ENCODE assay signal across 1 cellular context in the genomic region with DNA sequence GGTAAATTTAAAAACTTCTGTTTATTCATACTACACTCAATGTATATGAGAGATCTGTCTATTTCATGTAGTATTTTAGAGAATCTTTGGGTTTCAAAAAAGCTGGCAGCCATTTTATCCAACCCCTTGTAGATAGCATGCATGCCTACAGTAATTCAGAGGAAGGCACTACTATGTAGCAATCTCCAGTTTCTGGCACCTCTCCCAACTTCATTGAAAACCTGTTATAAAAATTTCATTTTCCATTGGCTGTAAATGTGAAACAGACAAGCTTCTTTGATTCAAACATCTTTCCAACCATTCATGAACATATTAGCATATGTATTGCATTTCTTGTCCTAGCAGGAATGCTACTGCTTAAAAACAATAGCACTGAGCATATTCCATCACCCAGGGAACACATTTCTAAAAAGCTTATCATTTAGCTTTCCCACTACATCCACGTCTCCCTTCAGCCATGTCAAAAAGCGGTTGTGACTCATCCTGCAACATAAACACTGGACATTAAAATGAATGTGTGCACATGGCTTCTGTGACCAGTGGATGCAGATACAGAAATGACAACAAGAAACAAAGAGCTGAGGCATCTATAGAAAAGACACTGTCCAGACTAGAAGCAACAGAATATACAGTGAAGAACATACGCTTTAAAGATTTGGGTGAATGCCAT.
TF ChIP-seq lines count a peak whose summit lies in the region.

No MANE protein-coding gene starts in this region.

TF ChIP-seq in IMR-90, 13 proteins besides CTCF, POLR2A, EP300 and RAD21 (continued from another document):
- TF ChIP-seq ELK1 (IDR thresholded peaks at IDR 0.05; ENCODE audit: borderline replicate concordance, low read depth, low read length), result no peak
- TF ChIP-seq BHLHE40 (IDR thresholded peaks at IDR 0.05; ENCODE audit: low read depth, low read length), result peak; percentile 36; the same call in 1 of the 2 replicates
- TF ChIP-seq MXI1 (IDR thresholded peaks at IDR 0.05; ENCODE audit: borderline replicate concordance, low read depth, low read length), result no peak
- TF ChIP-seq FOS (IDR thresholded peaks at IDR 0.05; ENCODE audit: low read depth, low read length), result peak; percentile 40; the same call in 1 of the 2 replicates
- TF ChIP-seq RFX5 (IDR thresholded peaks at IDR 0.05; ENCODE audit: low read depth, low read length), result no peak
- no peak for TF ChIP-seq MAFK (IDR thresholded peaks at IDR 0.05; ENCODE audit: low read depth, low read length)
- TF ChIP-seq CEBPB (IDR thresholded peaks at IDR 0.05; ENCODE audit: low read depth, low read length), result 0 out of 2 replicates have a peak, but pooled peaks have one; percentile 22
- TF ChIP-seq SMC3 (IDR thresholded peaks at IDR 0.05; ENCODE audit: low read depth, low read length), result no peak
- no peak for TF ChIP-seq NFE2L2 (IDR thresholded peaks at IDR 0.05; ENCODE audit: low read depth, low read length)
- TF ChIP-seq MAZ (IDR thresholded peaks at IDR 0.05; ENCODE audit: borderline replicate concordance, low read depth, low read length), result no peak
- no peak for TF ChIP-seq RCOR1 (IDR thresholded peaks at IDR 0.05; ENCODE audit: insufficient replicate concordance, low read length)
